Comparison of ENCODE assay signal across 8 cellular contexts in the genomic region with DNA sequence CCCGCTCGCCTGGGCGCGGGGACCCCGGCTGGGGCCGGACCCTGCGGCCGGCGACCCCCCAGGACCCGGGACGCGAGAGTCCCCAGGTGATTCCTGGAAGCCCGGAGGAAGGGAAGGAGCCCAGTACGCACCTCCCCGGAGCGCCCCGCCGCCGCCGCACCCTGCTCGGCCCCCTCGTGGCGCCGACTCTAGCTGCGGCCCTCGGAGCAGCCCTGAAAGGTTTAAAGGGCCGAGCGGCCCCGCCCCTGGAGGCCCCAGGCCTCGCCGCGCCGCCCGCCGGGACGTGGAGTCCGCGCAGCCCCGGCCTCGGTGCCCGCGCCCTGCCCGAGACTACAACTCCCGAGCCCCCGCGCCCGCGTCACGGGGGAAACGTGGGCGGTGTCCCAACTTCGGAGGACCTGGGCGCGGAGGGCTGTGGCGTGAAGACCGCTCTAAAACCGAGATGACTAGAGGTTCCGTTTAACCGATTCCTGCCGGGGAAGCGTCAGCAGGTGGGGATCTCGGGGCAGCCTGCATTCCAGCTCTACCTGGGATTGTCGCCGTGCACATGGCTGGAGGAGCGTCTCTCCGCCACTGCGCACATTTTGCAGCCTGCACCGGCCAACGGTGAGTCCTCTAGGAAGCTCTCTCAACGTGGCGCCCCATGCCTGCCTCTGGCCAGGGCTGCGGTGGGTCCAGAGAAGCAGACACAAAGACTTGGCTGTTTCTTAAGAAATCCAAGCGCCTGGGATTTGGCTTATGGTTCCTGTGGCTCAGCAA. TPM values are rescaled to one million over a fixed set of nuclear protein-coding genes. Genes with fewer than 3 reads are reported as not detected.
DNase-seq lines count a peak whose midpoint lies in the region; ATAC-seq and TF ChIP-seq lines count a peak whose summit lies in the region.

Gene TMEM150A, minus strand, starts transcription at position 223 of the 759 bp plus-strand sequence. CDS start 750 bp downstream, outside the sequence.

- H3K4me1 Mint-ChIP-seq in IgD-negative memory B cell, result peaks cover 19 to 30% (median 26%) of the 10 kb centered on the region in 3 donors
- peaks cover 9% of the 10 kb centered on the region for H3K4me1 Mint-ChIP-seq in activated T-helper 2 cell treated with anti-CD3 and anti-CD28 coated beads, Interferon-gamma antibody, Interleukin-2, Interleukin-4, amounts not matched to agents 10 μg/mL and 5 μg/mL and 100 μg/mL, durations not matched to agents 14 hours and 24 hours and 36 hours (ENCODE audit: low read depth)
- peaks cover 16% of the 10 kb centered on the region in 2 donors for H3K4me1 Mint-ChIP-seq in natural killer cell

- peak; percentile 40 for TF ChIP-seq CTCF in natural killer cell (IDR thresholded peaks at IDR 0.05)

- peak; percentile 65 for DNase-seq in DMS79 treated with DMSO at 0.1 percent for 48 hours (lab: John Stamatoyannopoulos, UW)
- peak; percentile 96 for DNase-seq in RPMI8226
- DNase-seq in activated T-helper 2 cell treated with anti-CD3 and anti-CD28 coated beads, Interferon-gamma antibody, Interleukin-2, Interleukin-4, amounts not matched to agents 10 μg/mL and 5 μg/mL and 100 μg/mL, durations not matched to agents 14 hours and 24 hours and 36 hours (ENCODE audit: low spot score), result peak; percentile 75
- DNase-seq in fibroblast of peridontal ligament (ENCODE audit: extremely low read depth), result peak; percentile 82
- DNase-seq in natural killer cell, result peak; percentile 82
- DNase-seq in stimulated activated naive CD4-positive, alpha-beta T cell treated with Interleukin-2 at 50 U/mL for 16 hours (lab: John Stamatoyannopoulos, UW), result peak; percentile 85

- H3K27me3 Mint-ChIP-seq in IgD-negative memory B cell, result no peaks in the 10 kb centered on the region
- H3K27me3 Mint-ChIP-seq in activated T-helper 2 cell treated with anti-CD3 and anti-CD28 coated beads, Interferon-gamma antibody, Interleukin-2, Interleukin-4, amounts not matched to agents 10 μg/mL and 5 μg/mL and 100 μg/mL, durations not matched to agents 14 hours and 24 hours and 36 hours (ENCODE audit: low read depth), result no peaks in the 10 kb centered on the region
- H3K27me3 Mint-ChIP-seq in natural killer cell (ENCODE audit: low read depth in 2 of 2), result no peaks in the 10 kb centered on the region

- H3K4me3 Mint-ChIP-seq in IgD-negative memory B cell, result peak within 1 kb of the TSS; percentile 91 to 96 (median 92)
- peak within 1 kb of the TSS; percentile 83 for H3K4me3 Mint-ChIP-seq in activated T-helper 2 cell treated with anti-CD3 and anti-CD28 coated beads, Interferon-gamma antibody, Interleukin-2, Interleukin-4, amounts not matched to agents 10 μg/mL and 5 μg/mL and 100 μg/mL, durations not matched to agents 14 hours and 24 hours and 36 hours (ENCODE audit: low read depth)
- H3K4me3 Mint-ChIP-seq in natural killer cell, result peak within 1 kb of the TSS; percentile 90

- H3K36me3 Mint-ChIP-seq in IgD-negative memory B cell (no peaks in the 10 kb centered on the region), natural killer cell (no peaks in the 10 kb centered on the region)
- H3K36me3 Mint-ChIP-seq in activated T-helper 2 cell treated with anti-CD3 and anti-CD28 coated beads, Interferon-gamma antibody, Interleukin-2, Interleukin-4, amounts not matched to agents 10 μg/mL and 5 μg/mL and 100 μg/mL, durations not matched to agents 14 hours and 24 hours and 36 hours (ENCODE audit: low read depth), result peaks cover 13% of the 10 kb centered on the region

- peak within 1 kb of the TSS; percentile 65 to 81 (median 74) for H3K27ac Mint-ChIP-seq in IgD-negative memory B cell
- H3K27ac Mint-ChIP-seq in activated T-helper 2 cell treated with anti-CD3 and anti-CD28 coated beads, Interferon-gamma antibody, Interleukin-2, Interleukin-4, amounts not matched to agents 10 μg/mL and 5 μg/mL and 100 μg/mL, durations not matched to agents 14 hours and 24 hours and 36 hours, result peak within 1 kb of the TSS; percentile 33
- peak within 1 kb of the TSS; percentile 74 to 81 for H3K27ac Mint-ChIP-seq in natural killer cell

- no peaks in the 10 kb centered on the region for H3K9me3 Mint-ChIP-seq in IgD-negative memory B cell
- H3K9me3 Mint-ChIP-seq in activated T-helper 2 cell treated with anti-CD3 and anti-CD28 coated beads, Interferon-gamma antibody, Interleukin-2, Interleukin-4, amounts not matched to agents 10 μg/mL and 5 μg/mL and 100 μg/mL, durations not matched to agents 14 hours and 24 hours and 36 hours, result no peaks in the 10 kb centered on the region
- no peaks in the 10 kb centered on the region for H3K9me3 Mint-ChIP-seq in natural killer cell

- intact Hi-C loops in activated T-helper 2 cell treated with anti-CD3 and anti-CD28 coated beads, Interferon-gamma antibody, Interleukin-2, Interleukin-4, amounts not matched to agents 10 μg/mL and 5 μg/mL and 100 μg/mL, durations not matched to agents 14 hours and 24 hours and 36 hours (cut with micrococcal nuclease), result loop anchor here (1.0 to 5.0 kb wide), 4 partner anchors 9 to 65 kb away; partner anchors contain the start of genes GGCX, MAT2A and USP39
- intact Hi-C loops in natural killer cell (cut with micrococcal nuclease), result loop anchor here (1.0 to 5.0 kb wide), 2 partner anchors 10 to 40 kb away; partner anchors contain the start of genes C2orf68 and GGCX

- peak; percentile 95 for ATAC-seq in GM21576 (IDR thresholded peaks at IDR 0.05; ENCODE audit: unreplicated experiment)
- peak; percentile 97 to 99 (median 97) for ATAC-seq in natural killer cell

RNA-seq across cellular contexts. Expression of gene TMEM150A, which starts in this region (rescaled TPM):
- 13.4 TPM for polyA plus RNA-seq in IgD-negative memory B cell
- total RNA-seq in activated T-helper 2 cell treated with anti-CD3 and anti-CD28 coated beads, Interferon-gamma antibody, Interleukin-2, Interleukin-4, amounts not matched to agents 10 μg/mL and 5 μg/mL and 100 μg/mL, durations not matched to agents 14 hours and 24 hours and 36 hours, result 6.5 and 7.0 TPM in 2 replicates
- total RNA-seq in natural killer cell, result 10 to 100 TPM; 10.4 to 13.3 (median 10.9) TPM

Comparison
In these comparisons a context has a peak if more than half of its experiments do, and no peak if none do; other contexts are left out.
1. Peak in every context shown above with its lines: DNase-seq and ATAC-seq.